ENCODE assay signal across 1 cellular context in genomic region chr1:41901551-41901950, GRCh38.
TF ChIP-seq lines count a peak whose summit lies in the region.

No MANE protein-coding gene starts in this region.

TF ChIP-seq in A549, 52 proteins besides CTCF, POLR2A, EP300 and RAD21 (continued from another document):
- TF ChIP-seq HOXB13 (CRISPR knock-in tag; IDR thresholded peaks at IDR 0.05; ENCODE audit: low read depth) (no peak), SREBF2 (IDR thresholded peaks at IDR 0.05) (no peak), USF2 (IDR thresholded peaks at IDR 0.05) (no peak), ESRRA (IDR thresholded peaks at IDR 0.05; ENCODE audit: borderline replicate concordance, low read length) (no peak), BHLHE40 (IDR thresholded peaks at IDR 0.05; ENCODE audit: low read depth, low read length) (no peak), PBX3 (IDR thresholded peaks at IDR 0.05) (no peak), ZNF302 (CRISPR knock-in tag; IDR thresholded peaks at IDR 0.05) (no peak)
TF ChIP-seq in A549: peak in this region for 0.
